Comparison of ENCODE assay signal across 8 cellular contexts in genomic region chr14:22918809-22919600, GRCh38. TPM values are rescaled to one million over a fixed set of nuclear protein-coding genes. Genes with fewer than 3 reads are reported as not detected.
DNase-seq lines count a peak whose midpoint lies in the region; ATAC-seq and TF ChIP-seq lines count a peak whose summit lies in the region.

Gene RBM23 (minus strand): TSS chr14:22919149.

- no peaks in the 10 kb centered on the region for H3K9me3 ChIP-seq in CD4-positive, alpha-beta memory T cell (ENCODE audit: control insufficient read depth in 1 of 2, low read length in 2 of 2)
- H3K9me3 ChIP-seq in lower lobe of right lung = no peaks in the 10 kb centered on the region

- POLR2A ChIA-PET in CD4-positive, alpha-beta memory T cell (lab: Charles Lee; ENCODE audit: partially characterized antibody) = interaction anchor here (0.6 to 5.4 kb wide), 31 partner anchors 8 to 1408 kb away, joined by 3 to 120 read pairs (median 4); partner anchors contain the start of genes ACIN1, C14orf119, DAD1 and HAUS4

- H3K36me3 Mint-ChIP-seq in CD4-positive, alpha-beta memory T cell = peaks cover 16 to 66% of the 10 kb centered on the region in 2 donors

- H3K27ac ChIP-seq in CD4-positive, alpha-beta memory T cell (ENCODE audit: low read depth, low read length) = peak within 1 kb of the TSS; percentile 98
- peak within 1 kb of the TSS; percentile 100 for H3K27ac ChIP-seq in lower lobe of right lung

- peak; percentile 92 for ATAC-seq in GM19467 (IDR thresholded peaks at IDR 0.05; ENCODE audit: unreplicated experiment)
- peak; percentile 95 to 96 for ATAC-seq in lower lobe of right lung

- H3K9me3 Mint-ChIP-seq in CD4-positive, alpha-beta memory T cell = peaks cover 0 to 8% (median 0%) of the 10 kb centered on the region in 8 donors

- peaks cover 19% of the 10 kb centered on the region for H3K36me3 ChIP-seq in CD4-positive, alpha-beta memory T cell (ENCODE audit: insufficient read depth, low read length)
- peaks cover 36% of the 10 kb centered on the region for H3K36me3 ChIP-seq in lower lobe of right lung

- CTCF ChIA-PET in CD4-positive, alpha-beta memory T cell (lab: Charles Lee; ENCODE audit: partially characterized antibody) = interaction anchor here (1.2 to 6.6 kb wide), 16 partner anchors 10 to 362 kb away, joined by 3 to 72 read pairs (median 6); partner anchors contain the start of genes AJUBA, HAUS4, LRP10 and MRPL52

- no peaks in the 10 kb centered on the region for H3K27me3 ChIP-seq in CD4-positive, alpha-beta memory T cell (ENCODE audit: insufficient read depth, low read length)
- no peaks in the 10 kb centered on the region for H3K27me3 ChIP-seq in lower lobe of right lung (ENCODE audit: low read depth)

- no peak for TF ChIP-seq CTCF in lower lobe of right lung (IDR thresholded peaks at IDR 0.05)

- H3K4me3 Mint-ChIP-seq in CD4-positive, alpha-beta memory T cell = peak within 1 kb of the TSS; percentile 94 to 99 (median 96)

- H3K27ac Mint-ChIP-seq in CD4-positive, alpha-beta memory T cell = peak within 1 kb of the TSS; percentile 99 to 100 (median 100)

- DNase-seq in CD4-positive, alpha-beta memory T cell = peak; percentile 99 to 100 (median 100)
- peak; percentile 99 for DNase-seq in HS-27A (ENCODE audit: low read depth)
- DNase-seq in NK-92 (lab: John Stamatoyannopoulos, UW; ENCODE audit: unreplicated experiment) = peak; percentile 100
- peak; percentile 100 for DNase-seq in activated CD8-positive, alpha-beta memory T cell treated with anti-CD3 and anti-CD28 coated beads for 1 hour (ENCODE audit: extremely low read depth in 1 of 2, low read depth in 1 of 2)
- DNase-seq in effector CD4-positive, alpha-beta T cell = peak; percentile 100
- DNase-seq in lower lobe of right lung = peak; percentile 100
- DNase-seq in stimulated activated CD4-positive, alpha-beta T cell treated with anti-CD3 and anti-CD28 coated beads, TNF-alpha, amount 100 ng/mL, for 24 hours (ENCODE audit: low read depth in 3 of 3) = peak; percentile 99 to 100 (median 99)

- peaks cover 0 to 4% of the 10 kb centered on the region in 2 donors for H3K27me3 Mint-ChIP-seq in CD4-positive, alpha-beta memory T cell

- H3K4me1 ChIP-seq in CD4-positive, alpha-beta memory T cell (ENCODE audit: insufficient read depth, low read length) = peaks cover 40% of the 10 kb centered on the region
- peaks cover 48% of the 10 kb centered on the region for H3K4me1 ChIP-seq in lower lobe of right lung

- peaks cover 13 to 56% (median 33%) of the 10 kb centered on the region in 4 donors for H3K4me1 Mint-ChIP-seq in CD4-positive, alpha-beta memory T cell

- peak within 1 kb of the TSS; percentile 67 to 93 for H3K4me3 ChIP-seq in CD4-positive, alpha-beta memory T cell (ENCODE audit: low read length in 2 of 2)
- H3K4me3 ChIP-seq in lower lobe of right lung = peak within 1 kb of the TSS; percentile 84

- intact Hi-C loops in CD4-positive, alpha-beta memory T cell (cut with micrococcal nuclease) = loop anchor here (1.0 to 5.0 kb wide), 8 partner anchors 10 to 402 kb away; partner anchors contain the start of genes ACIN1, C14orf119, DAD1 and LRP10
- intact Hi-C loops in lower lobe of right lung (cut with DNase I) = no loop called here

RNA-seq across cellular contexts. Expression of gene RBM23, which starts in this region (rescaled TPM):
- total RNA-seq in CD4-positive, alpha-beta memory T cell = 100 to 1,000 TPM; 119 to 123 TPM
- 10 to 100 TPM; 57.1 to 58.3 TPM for polyA plus RNA-seq in CD4-positive, alpha-beta memory T cell
- total RNA-seq in lower lobe of right lung = 91.4 TPM

Comparison
In these comparisons a context has a peak if more than half of its experiments do, and no peak if none do; other contexts are left out.
1. Peak in every context shown above with its lines: DNase-seq, ATAC-seq, H3K4me3 ChIP-seq and H3K27ac ChIP-seq.